In genomic region chr4:181143241-181143854, GRCh38 we compare ENCODE assay signal across 8 cellular contexts.
A peak's percentile ranks its signal among the peaks of the same experiment; 100 is the strongest.
DNase-seq lines count a peak whose midpoint lies in the region; ATAC-seq and TF ChIP-seq lines count a peak whose summit lies in the region.

No MANE protein-coding gene starts in this region.

- WGBS in liver: 5% methylated on average over 8 of the region's 8 CpGs

- TF ChIP-seq RAD21 in liver (IDR thresholded peaks at IDR 0.05): peak; percentile 83 to 90

- no peak overlapping the region for H3K9ac ChIP-seq in liver (ENCODE audit: low read depth in 1 of 2, low read length in 2 of 2)

- no peak overlapping the region for H3K27ac ChIP-seq in liver (ENCODE audit: low read depth in 1 of 2, low read length in 2 of 2)

- no peaks in the 10 kb centered on the region for H3K4me1 ChIP-seq in liver (ENCODE audit: control insufficient read depth in 4 of 4, insufficient read depth in 4 of 4, low read length in 3 of 4)

- TF ChIP-seq CTCF in liver (IDR thresholded peaks at IDR 0.05; ENCODE audit: low read depth, low read length, missing input control): peak; percentile 83

- peaks cover 0 to 14% (median 0%) of the 10 kb centered on the region in 4 donors for H3K27me3 ChIP-seq in liver (ENCODE audit: control insufficient read depth in 4 of 4, insufficient read depth in 4 of 4, low read length in 3 of 4)

- H3K4me3 ChIP-seq in liver (ENCODE audit: low read depth in 1 of 3, low read length in 3 of 3): no peak overlapping the region

- ATAC-seq in GM18517 (IDR thresholded peaks at IDR 0.05; ENCODE audit: unreplicated experiment) (peak; percentile 90), HG02973 (IDR thresholded peaks at IDR 0.05; ENCODE audit: unreplicated experiment) (peak; percentile 90)

- no peaks in the 10 kb centered on the region for H3K9me3 ChIP-seq in liver (ENCODE audit: control insufficient read depth in 4 of 4, low read length in 3 of 4)

- peak; percentile 68 for DNase-seq in AG20443 (ENCODE audit: low spot score)
- peak; percentile 23 for DNase-seq in NCI-H2029 treated with DMSO at 0.1 percent for 48 hours (lab: John Stamatoyannopoulos, UW)
- peak; percentile 70 for DNase-seq in activated CD4-positive, CD25-positive, alpha-beta regulatory T cell treated with anti-CD3 and anti-CD28 coated beads, Interleukin-2, amount 50 U/mL, for 72 hours
- DNase-seq in cerebellum (ENCODE audit: low spot score): peak; percentile 55
- peak; percentile 25 to 66 (median 32) for DNase-seq in stimulated activated CD4-positive, alpha-beta T cell treated with anti-CD3 and anti-CD28 coated beads, TNF-alpha, amount 100 ng/mL, for 24 hours (ENCODE audit: low read depth in 3 of 3)

- no peaks in the 10 kb centered on the region for H3K36me3 ChIP-seq in liver (ENCODE audit: control insufficient read depth in 4 of 4, insufficient read depth in 3 of 4, low read depth in 1 of 4, low read length in 3 of 4)

TF ChIP-seq in liver, 16 proteins besides CTCF, POLR2A, EP300 and RAD21:
- TF ChIP-seq RXRA (IDR thresholded peaks at IDR 0.05) (no peak), JUND (IDR thresholded peaks at IDR 0.05) (no peak), FOXA2 (IDR thresholded peaks at IDR 0.05) (no peak), ATF3 (IDR thresholded peaks at IDR 0.05) (no peak), NR2F2 (IDR thresholded peaks at IDR 0.05) (no peak), YY1 (IDR thresholded peaks at IDR 0.05) (no peak), REST (IDR thresholded peaks at IDR 0.05) (no peak), HNF4G (IDR thresholded peaks at IDR 0.05) (no peak), EGR1 (IDR thresholded peaks at IDR 0.05; ENCODE audit: low read depth in 2 of 2) (no peak), GABPA (IDR thresholded peaks at IDR 0.05 in 1 of 2, conservative IDR thresholded peaks at IDR 0.05 in 1 of 2) (no peak), FOXA1 (IDR thresholded peaks at IDR 0.05) (no peak), HNF4A (conservative IDR thresholded peaks at IDR 0.05) (no peak), TAF1 (conservative IDR thresholded peaks at IDR 0.05) (no peak), MAX (IDR thresholded peaks at IDR 0.05) (no peak)
- TF ChIP-seq, protein P1, sequence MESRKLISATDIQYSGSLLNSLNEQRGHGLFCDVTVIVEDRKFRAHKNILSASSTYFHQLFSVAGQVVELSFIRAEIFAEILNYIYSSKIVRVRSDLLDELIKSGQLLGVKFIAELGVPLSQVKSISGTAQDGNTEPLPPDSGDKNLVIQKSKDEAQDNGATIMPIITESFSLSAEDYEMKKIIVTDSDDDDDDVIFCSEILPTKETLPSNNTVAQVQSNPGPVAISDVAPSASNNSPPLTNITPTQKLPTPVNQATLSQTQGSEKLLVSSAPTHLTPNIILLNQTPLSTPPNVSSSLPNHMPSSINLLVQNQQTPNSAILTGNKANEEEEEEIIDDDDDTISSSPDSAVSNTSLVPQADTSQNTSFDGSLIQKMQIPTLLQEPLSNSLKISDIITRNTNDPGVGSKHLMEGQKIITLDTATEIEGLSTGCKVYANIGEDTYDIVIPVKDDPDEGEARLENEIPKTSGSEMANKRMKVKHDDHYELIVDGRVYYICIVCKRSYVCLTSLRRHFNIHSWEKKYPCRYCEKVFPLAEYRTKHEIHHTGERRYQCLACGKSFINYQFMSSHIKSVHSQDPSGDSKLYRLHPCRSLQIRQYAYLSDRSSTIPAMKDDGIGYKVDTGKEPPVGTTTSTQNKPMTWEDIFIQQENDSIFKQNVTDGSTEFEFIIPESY (IDR thresholded peaks at IDR 0.05): no peak
